Comparison of ENCODE assay signal across 19 cellular contexts in the genomic region with DNA sequence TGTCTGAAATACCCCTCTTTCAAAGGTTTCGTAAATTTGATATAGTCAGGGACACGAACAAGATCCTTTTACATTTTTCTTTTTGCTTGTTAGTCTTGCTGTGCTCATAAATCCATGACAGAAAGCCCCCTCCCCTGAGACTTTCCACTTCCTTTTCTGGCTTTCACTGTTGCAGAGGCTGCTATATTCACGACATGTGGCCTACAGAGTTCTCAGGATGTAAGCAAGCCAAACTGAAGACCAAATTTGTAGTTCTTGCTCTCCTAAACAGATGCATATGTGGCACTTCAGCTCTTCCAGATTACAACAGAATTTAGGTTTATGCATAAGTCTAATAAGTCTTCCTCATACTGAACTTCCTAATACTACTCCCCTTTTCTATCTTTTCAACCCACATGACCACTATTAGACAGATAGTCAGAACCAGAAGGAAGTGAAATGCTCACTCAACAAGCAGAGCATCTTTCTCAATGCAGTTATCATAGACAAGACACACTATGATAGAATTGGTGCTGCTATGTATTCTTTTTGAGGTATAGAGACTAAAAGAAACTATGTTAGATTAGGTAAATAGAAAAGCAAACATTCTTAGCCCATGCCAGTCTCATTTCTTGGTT. TPM values are rescaled to one million over a fixed set of nuclear protein-coding genes. Genes with fewer than 3 reads are reported as not detected.
DNase-seq lines count a peak whose midpoint lies in the region; ATAC-seq, FAIRE-seq and TF ChIP-seq lines count a peak whose summit lies in the region.
"Had no signal": no experiment of that assay in that cellular context is flagged by ENCODE, and none has a peak within 500 bp of the region (broad histone marks: within the 10 kb centered on the region; RNA-seq: fewer than 3 reads in every experiment).

No MANE protein-coding gene starts in this region.

- no peak overlapping the region for H2AFZ ChIP-seq in Karpas-422 (ENCODE audit: low read length)

- no peak for TF ChIP-seq EP300 in A549 (IDR thresholded peaks at IDR 0.05)

- no peak for TF ChIP-seq POLR2A in A549 (IDR thresholded peaks at IDR 0.05; ENCODE audit: low read length)

- H3K27me3 ChIP-seq in Karpas-422 (ENCODE audit: low read length) (no peaks in the 10 kb centered on the region), lower lobe of right lung (ENCODE audit: low read depth) (no peaks in the 10 kb centered on the region)

- no peak for TF ChIP-seq RAD21 in A549 (conservative IDR thresholded peaks at IDR 0.05 in 1 of 2, IDR thresholded peaks at IDR 0.05 in 1 of 2)

- no peak overlapping the region for H3K27ac ChIP-seq in A549
- peak overlapping the region; percentile 86 for H3K27ac ChIP-seq in Karpas-422 (ENCODE audit: low read length)
- no peak overlapping the region for H3K27ac ChIP-seq in substantia nigra (ENCODE audit: low read depth, low read length, poor library complexity, severe bottlenecking)
- no peak overlapping the region for H3K27ac ChIP-seq in lower lobe of right lung
- H3K27ac ChIP-seq in coronary artery: no peak overlapping the region
- H3K27ac ChIP-seq: 22Rv1, stomach had no signal

- no peak for ATAC-seq in A549
- peak; percentile 81 for ATAC-seq in GM19351 (IDR thresholded peaks at IDR 0.05; ENCODE audit: unreplicated experiment)
- ATAC-seq in HG02884 (IDR thresholded peaks at IDR 0.05; ENCODE audit: unreplicated experiment): peak; percentile 75
- ATAC-seq in left lobe of liver: no peak
- ATAC-seq in lower lobe of right lung: no peak
- ATAC-seq: Panc1 had no signal

- H3K4me1 ChIP-seq in A549 (no peaks in the 10 kb centered on the region), Karpas-422 (ENCODE audit: low read length) (peaks cover 45% of the 10 kb centered on the region), lower lobe of right lung (no peaks in the 10 kb centered on the region)
- H3K4me1 ChIP-seq: stomach had no signal

- FAIRE-seq in A549 (lab: Jason Lieb, UNC): peak; percentile 67

- no peak overlapping the region for H3K4me3 ChIP-seq in A549
- no peak overlapping the region for H3K4me3 ChIP-seq in Karpas-422 (ENCODE audit: low read length)
- no peak overlapping the region for H3K4me3 ChIP-seq in lower lobe of right lung
- no peak overlapping the region for H3K4me3 ChIP-seq in coronary artery
- H3K4me3 ChIP-seq: stomach had no signal

- no peaks in the 10 kb centered on the region for H3K9me2 ChIP-seq in Karpas-422 (replicated peaks; ENCODE audit: insufficient read depth, low read length)

- H3K4me2 ChIP-seq in A549 (no peak overlapping the region), Karpas-422 (ENCODE audit: low read depth, low read length, poor library complexity, severe bottlenecking) (peak overlapping the region; percentile 42)

- CTCF ChIA-PET in A549 (lab: Yijun Ruan, JAX): no interaction called here

- H3K36me3 ChIP-seq in Karpas-422 (ENCODE audit: insufficient read depth, low read length): peaks cover 22% of the 10 kb centered on the region; the same call in 1 of the 2 replicates
- no peaks in the 10 kb centered on the region for H3K36me3 ChIP-seq in lower lobe of right lung
- H3K36me3 ChIP-seq: stomach had no signal

- TF ChIP-seq CTCF in A549 (IDR thresholded peaks at IDR 0.05) (no peak), lower lobe of right lung (IDR thresholded peaks at IDR 0.05) (no peak), coronary artery (IDR thresholded peaks at IDR 0.05) (no peak)

- no peaks in the 10 kb centered on the region for H4K20me1 ChIP-seq in Karpas-422 (ENCODE audit: insufficient read depth, low read depth, low read length)

- POLR2A ChIA-PET in A549 (lab: Yijun Ruan, JAX): no interaction called here

- H3K79me2 ChIP-seq in Karpas-422 (ENCODE audit: low read length): no peaks in the 10 kb centered on the region

- DNase-seq in A549 (ENCODE audit: low read depth in 1 of 2, low spot score in 1 of 2) (no peak), Karpas-422 (peak; percentile 83), left lobe of liver (ENCODE audit: low spot score) (no peak), substantia nigra (lab: John Stamatoyannopoulos, UW) (no peak), lower lobe of right lung (no peak), coronary artery (ENCODE audit: low spot score) (no peak)
- DNase-seq: activated CD8-positive, alpha-beta memory T cell treated with anti-CD3 and anti-CD28 coated beads, Interleukin-2, amount 50 U/mL, for 4 hours; amniotic stem cell; effector memory CD4-positive, alpha-beta T cell; head of caudate nucleus; Kasumi-1; NCI-H2171; posterior cingulate gyrus; stimulated activated CD4-positive, alpha-beta T cell treated with anti-CD3 and anti-CD28 coated beads, Interleukin-2, amount 100 ng/mL, for 24 hours; stomach had no signal

- intact Hi-C loops in lower lobe of right lung (cut with DNase I): no loop called here

- peak overlapping the region; percentile 34 for H3K9ac ChIP-seq in Karpas-422 (ENCODE audit: low read length)

- H3K9me3 ChIP-seq in A549 (no peaks in the 10 kb centered on the region), Karpas-422 (ENCODE audit: low read length) (no peaks in the 10 kb centered on the region), lower lobe of right lung (no peaks in the 10 kb centered on the region)
- H3K9me3 ChIP-seq: stomach had no signal

- WGBS in A549 (ENCODE audit: missing lambda C conversion rate): 43% methylated on average over 3 of the region's 3 CpGs

TF ChIP-seq in A549, 52 proteins besides CTCF, POLR2A, EP300 and RAD21 (continues in another document):
- TF ChIP-seq RCOR1 (IDR thresholded peaks at IDR 0.05; ENCODE audit: low read depth, low read length): no peak
- TF ChIP-seq TP53 (CRISPR knock-in tag; IDR thresholded peaks at IDR 0.05): no peak
- no peak for TF ChIP-seq HOXB5 (CRISPR knock-in tag; IDR thresholded peaks at IDR 0.05)
- TF ChIP-seq, protein P1, sequence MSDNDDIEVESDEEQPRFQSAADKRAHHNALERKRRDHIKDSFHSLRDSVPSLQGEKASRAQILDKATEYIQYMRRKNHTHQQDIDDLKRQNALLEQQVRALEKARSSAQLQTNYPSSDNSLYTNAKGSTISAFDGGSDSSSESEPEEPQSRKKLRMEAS (IDR thresholded peaks at IDR 0.05): no peak
- TF ChIP-seq, protein P2, sequence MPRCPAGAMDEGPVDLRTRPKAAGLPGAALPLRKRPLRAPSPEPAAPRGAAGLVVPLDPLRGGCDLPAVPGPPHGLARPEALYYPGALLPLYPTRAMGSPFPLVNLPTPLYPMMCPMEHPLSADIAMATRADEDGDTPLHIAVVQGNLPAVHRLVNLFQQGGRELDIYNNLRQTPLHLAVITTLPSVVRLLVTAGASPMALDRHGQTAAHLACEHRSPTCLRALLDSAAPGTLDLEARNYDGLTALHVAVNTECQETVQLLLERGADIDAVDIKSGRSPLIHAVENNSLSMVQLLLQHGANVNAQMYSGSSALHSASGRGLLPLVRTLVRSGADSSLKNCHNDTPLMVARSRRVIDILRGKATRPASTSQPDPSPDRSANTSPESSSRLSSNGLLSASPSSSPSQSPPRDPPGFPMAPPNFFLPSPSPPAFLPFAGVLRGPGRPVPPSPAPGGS (IDR thresholded peaks at IDR 0.05): no peak
- no peak for TF ChIP-seq FOSL2 (IDR thresholded peaks at IDR 0.05)
- TF ChIP-seq FOSL2 (CRISPR knock-in tag; IDR thresholded peaks at IDR 0.05): no peak
- no peak for TF ChIP-seq CBX8 (IDR thresholded peaks at IDR 0.05)

RNA-seq across cellular contexts. Expression of a gene that starts 15.0 kb away (rescaled TPM):
- polyA plus RNA-seq in A549 (2011; rRNA removed) (0.05 and 0.26 TPM in 2 replicates), A549 (2017; fragmentation: RNase III; extraction: RNeasy Plus Mini Kit Qiagen cat#74134 plus additional on column Dnase treatment) (0.05 to 0.20 TPM (median 0.18 TPM) in 3 replicates)
- polyA plus RNA-seq in A549 (2012; cell fraction: cytosol; rRNA removed): 0.01 and 0.03 TPM in 2 replicates
- polyA plus RNA-seq in A549 (2012; cell fraction: nucleus; rRNA removed): 0.01 and 0.09 TPM in 2 replicates
- 0.15 TPM in 1 of 2 replicates, not detected in the other for polyA minus RNA-seq in A549 (2011; rRNA and poly(A)+ RNA removed)
- total RNA-seq in Karpas-422 (2014; rRNA removed; shearing (Covaris generic); ENCODE audit: low replicate concordance): 81.6 and 94.2 TPM in 2 replicates
- total RNA-seq in left lobe of liver (1.3 TPM), lower lobe of right lung (62.8 TPM)

RNA-seq across cellular contexts. Expression of a gene that starts 19.8 kb away (rescaled TPM):
- polyA plus RNA-seq in A549 (2011; rRNA removed) (2,853 and 3,171 TPM in 2 replicates), A549 (2017; fragmentation: RNase III; extraction: RNeasy Plus Mini Kit Qiagen cat#74134 plus additional on column Dnase treatment) (2,347 to 2,811 TPM (median 2,529 TPM) in 3 replicates)
- polyA plus RNA-seq in A549 (2012; cell fraction: cytosol; rRNA removed): 1,384 and 2,343 TPM in 2 replicates
- 402 and 904 TPM in 2 replicates for polyA plus RNA-seq in A549 (2012; cell fraction: nucleus; rRNA removed)
- polyA minus RNA-seq in A549 (2011; rRNA and poly(A)+ RNA removed): 112 and 140 TPM in 2 replicates
- total RNA-seq in Karpas-422 (2014; rRNA removed; shearing (Covaris generic); ENCODE audit: low replicate concordance): 1,280 and 3,178 TPM in 2 replicates
- total RNA-seq in left lobe of liver (39.4 TPM), lower lobe of right lung (154 TPM)

RNA-seq across cellular contexts. Expression of a gene that starts 22.5 kb away (rescaled TPM):
- polyA plus RNA-seq in A549 (2011; rRNA removed) (22.2 and 24.5 TPM in 2 replicates), A549 (2017; fragmentation: RNase III; extraction: RNeasy Plus Mini Kit Qiagen cat#74134 plus additional on column Dnase treatment) (34.2 to 38.7 TPM (median 36.8 TPM) in 3 replicates)
- polyA plus RNA-seq in A549 (2012; cell fraction: cytosol; rRNA removed): 24.3 and 27.0 TPM in 2 replicates
- polyA plus RNA-seq in A549 (2012; cell fraction: nucleus; rRNA removed): 10.2 and 14.2 TPM in 2 replicates
- polyA minus RNA-seq in A549 (2011; rRNA and poly(A)+ RNA removed): 13.8 and 16.5 TPM in 2 replicates
- total RNA-seq in Karpas-422 (2014; rRNA removed; shearing (Covaris generic); ENCODE audit: low replicate concordance): 3.5 and 10.3 TPM in 2 replicates
- total RNA-seq in left lobe of liver (18.6 TPM), lower lobe of right lung (6.6 TPM)

RNA-seq across cellular contexts. Expression of a gene that starts 36.7 kb away (rescaled TPM):
- 184 and 186 TPM in 2 replicates for polyA plus RNA-seq in A549 (2011; rRNA removed)
- 136 and 142 TPM in 2 replicates for polyA plus RNA-seq in A549 (2012; cell fraction: cytosol; rRNA removed)
- 159 and 218 TPM in 2 replicates for polyA plus RNA-seq in A549 (2012; cell fraction: nucleus; rRNA removed)
- polyA plus RNA-seq in A549 (2017; fragmentation: RNase III; extraction: RNeasy Plus Mini Kit Qiagen cat#74134 plus additional on column Dnase treatment): 136 to 148 TPM (median 147 TPM) in 3 replicates
- 56.8 and 63.6 TPM in 2 replicates for polyA minus RNA-seq in A549 (2011; rRNA and poly(A)+ RNA removed)
- total RNA-seq in Karpas-422 (2014; rRNA removed; shearing (Covaris generic); ENCODE audit: low replicate concordance): 25.8 and 30.1 TPM in 2 replicates
- total RNA-seq in left lobe of liver: 8.2 TPM
- 51.1 TPM for total RNA-seq in lower lobe of right lung

RNA-seq across cellular contexts. Expression of a gene that starts 37.0 kb away (rescaled TPM):
- polyA plus RNA-seq in A549 (2011; rRNA removed): 50.1 and 55.4 TPM in 2 replicates
- polyA plus RNA-seq in A549 (2012; cell fraction: cytosol; rRNA removed): 14.8 and 16.4 TPM in 2 replicates
- 6.9 and 16.9 TPM in 2 replicates for polyA plus RNA-seq in A549 (2012; cell fraction: nucleus; rRNA removed)
- 74.9 to 88.0 TPM (median 86.5 TPM) in 3 replicates for polyA plus RNA-seq in A549 (2017; fragmentation: RNase III; extraction: RNeasy Plus Mini Kit Qiagen cat#74134 plus additional on column Dnase treatment)
- polyA minus RNA-seq in A549 (2011; rRNA and poly(A)+ RNA removed): 14.5 and 16.0 TPM in 2 replicates
- 34.8 and 55.4 TPM in 2 replicates for total RNA-seq in Karpas-422 (2014; rRNA removed; shearing (Covaris generic); ENCODE audit: low replicate concordance)
- total RNA-seq in left lobe of liver: 22.9 TPM
- 62.1 TPM for total RNA-seq in lower lobe of right lung

Comparison
In these comparisons a context has a peak if more than half of its experiments do, and no peak if none do; other contexts are left out.
1. ATAC-seq: peak in GM19351 (single experiment) and HG02884 (single experiment); none in A549 (0 of 2), left lobe of liver (single experiment) and lower lobe of right lung (0 of 2).
2. RNA of a gene that starts 15.0 kb away (total RNA-seq): 81.6 to 94.2 TPM in Karpas-422 and 62.8 TPM in lower lobe of right lung (single experiment); 1.3 TPM in left lobe of liver (single experiment); every median in the first group is over 10 times any median in the second.